21 cellular contexts compared by ENCODE assay signal in genomic region chr13:62320731-62321130, GRCh38.
"Had no signal": no experiment of that assay in that cellular context is flagged by ENCODE, and none has a peak within 500 bp of the region (broad histone marks: within the 10 kb centered on the region; RNA-seq: fewer than 3 reads in every experiment).

No MANE protein-coding gene starts in this region.

- H3K4me1 ChIP-seq: colonic mucosa, parathyroid adenoma, right lobe of liver, suprapubic skin, vagina had no signal

- H3K9ac ChIP-seq: parathyroid adenoma had no signal

- ATAC-seq: activated CD4-positive, CD25-positive, alpha-beta regulatory T cell treated with anti-CD3 and anti-CD28 coated beads, Interleukin-2, amount 50 U/mL, for 24 hours; activated naive CD8-positive, alpha-beta T cell treated with anti-CD3 and anti-CD28 coated beads, Interleukin-2, amount 50 U/mL, for 24 hours; natural killer cell; stimulated activated naive CD8-positive, alpha-beta T cell treated with anti-CD3 and anti-CD28 coated beads, Interleukin-15, amount 100 ng/mL, for 72 hours had no signal

- H3K27ac ChIP-seq: brain microvascular endothelial cell, colonic mucosa, epithelial cell of prostate, neutrophil, parathyroid adenoma, right lobe of liver, suprapubic skin, vagina had no signal

- H3K4me3 ChIP-seq: colonic mucosa, right lobe of liver, suprapubic skin, vagina had no signal

- H3K79me2 ChIP-seq: parathyroid adenoma had no signal

- H3K36me3 ChIP-seq: brain microvascular endothelial cell, colonic mucosa, neutrophil, right lobe of liver, suprapubic skin, vagina had no signal

- H3K27me3 ChIP-seq: brain microvascular endothelial cell, colonic mucosa, neutrophil, right lobe of liver, suprapubic skin, vagina had no signal

- DNase-seq: activated CD4-positive, alpha-beta T cell treated with anti-CD3 and anti-CD28 coated beads, Interleukin-2, amount 10 ng/mL, durations not matched to agents 7 days and 5 days; activated CD8-positive, alpha-beta memory T cell treated with anti-CD3 and anti-CD28 coated beads for 24 hours; activated CD8-positive, alpha-beta memory T cell treated with anti-CD3 and anti-CD28 coated beads, Interleukin-2, amount 50 U/mL, for 48 hours; activated effector memory CD4-positive, alpha-beta T cell treated with Interleukin-2 at 50 U/mL for 16 hours; activated naive CD4-positive, alpha-beta T cell treated with anti-CD3 and anti-CD28 coated beads, Interleukin-2, amount 10 ng/mL, durations not matched to agents 7 days and 5 days; activated naive CD8-positive, alpha-beta T cell treated with anti-CD3 and anti-CD28 coated beads, Interleukin-2, amount 50 U/mL, for 24 hours; activated T-cell treated with anti-CD3 and anti-CD28 coated beads, Interleukin-2, amount 50 U/mL, for 48 hours; central memory CD4-positive, alpha-beta T cell; colonic mucosa; endodermal cell; natural killer cell; right lobe of liver; stimulated activated CD4-positive, alpha-beta T cell treated with anti-CD3 and anti-CD28 coated beads, Interleukin-4, amount 100 ng/mL, for 1 hour; stimulated activated naive CD8-positive, alpha-beta T cell treated with anti-CD3 and anti-CD28 coated beads, Interleukin-15, amount 100 ng/mL, for 72 hours had no signal

- H2AFZ ChIP-seq: parathyroid adenoma had no signal

- H3K9me3 ChIP-seq: colonic mucosa, neutrophil, right lobe of liver, suprapubic skin, vagina had no signal
